In the genomic region with DNA sequence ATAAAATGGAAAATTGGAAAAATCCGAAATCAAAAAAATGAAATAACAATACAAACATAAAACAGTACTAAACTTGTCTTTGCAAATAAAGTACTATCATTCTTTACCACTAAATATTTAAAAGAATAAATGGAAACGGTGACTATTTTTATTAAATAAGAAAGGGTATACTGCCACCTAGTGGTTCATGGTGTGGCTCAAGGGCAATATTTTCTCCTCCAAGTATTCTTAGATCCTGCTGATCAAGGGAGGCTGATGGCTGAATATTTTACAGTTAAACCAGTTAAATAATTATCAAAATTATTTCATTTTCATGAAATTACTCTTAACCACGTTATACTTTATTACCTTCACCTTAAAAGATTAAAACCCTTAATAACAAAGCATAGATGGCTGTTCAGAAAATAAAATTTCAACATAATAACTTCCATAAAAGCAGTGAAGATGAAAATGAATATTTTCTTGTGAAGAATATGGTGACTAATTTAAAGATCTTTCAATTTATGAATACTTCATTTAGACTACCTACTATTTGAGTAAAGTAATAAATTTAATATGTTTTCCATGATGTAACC, we compare ENCODE assay signal across 8 cellular contexts.
DNase-seq lines count a peak whose midpoint lies in the region; ATAC-seq and TF ChIP-seq lines count a peak whose summit lies in the region.

No MANE protein-coding gene starts in this region.

- H3K27ac ChIP-seq in foreskin keratinocyte = no peak overlapping the region

- H3K9me3 ChIP-seq in BE2C = no peaks in the 10 kb centered on the region

- H3K4me1 ChIP-seq in BE2C = no peaks in the 10 kb centered on the region
- H3K4me1 ChIP-seq in foreskin keratinocyte = no peaks in the 10 kb centered on the region

- peak; percentile 62 for TF ChIP-seq CTCF in BE2C (IDR thresholded peaks at IDR 0.05; ENCODE audit: low read depth, low read length)
- peak; percentile 75 for TF ChIP-seq CTCF in foreskin keratinocyte (conservative IDR thresholded peaks at IDR 0.05)

- peak; percentile 30 for DNase-seq in BE2C
- peak; percentile 60 for DNase-seq in NCI-H146 treated with DMSO at 0.1 percent for 48 hours (lab: John Stamatoyannopoulos, UW; ENCODE audit: unreplicated experiment)
- DNase-seq in SW 1271 (lab: John Stamatoyannopoulos, UW) = peak; percentile 5 to 46
- DNase-seq in foreskin keratinocyte = peak; percentile 2 to 19
- DNase-seq in retina = peak; percentile 18
- no peak for DNase-seq in NCI-H128 (lab: John Stamatoyannopoulos, UW; ENCODE audit: unreplicated experiment)

- no peak overlapping the region for H3K4me3 ChIP-seq in BE2C (ENCODE audit: low read depth, low read length)

- ATAC-seq in GM18868 (IDR thresholded peaks at IDR 0.05; ENCODE audit: unreplicated experiment) (peak; percentile 79), foreskin keratinocyte (peak; percentile 26), esophagus mucosa (no peak)

- no peaks in the 10 kb centered on the region for H3K36me3 ChIP-seq in BE2C

- H3K27me3 ChIP-seq in BE2C (no peaks in the 10 kb centered on the region), foreskin keratinocyte (no peaks in the 10 kb centered on the region)
